Comparison of ENCODE assay signal across 8 cellular contexts in genomic region chr12:8949525-8950286, GRCh38. TPM values are rescaled to one million over a fixed set of nuclear protein-coding genes. Genes with fewer than 3 reads are reported as not detected.
DNase-seq lines count a peak whose midpoint lies in the region; ATAC-seq, FAIRE-seq and TF ChIP-seq lines count a peak whose summit lies in the region.

Gene M6PR, minus strand, starts transcription at chr12:8949645. Its CDS starts 3,241 bp downstream, at chr12:8946404.

- H3K79me1 ChIP-seq in H1 (ENCODE audit: low read depth, low read length), result peaks cover 13% of the 10 kb centered on the region

- H3K27ac Mint-ChIP-seq in Calu3 (ENCODE audit: unreplicated experiment) (peak within 1 kb of the TSS; percentile 87), memory B cell (peak within 1 kb of the TSS; percentile 97)

- H3K4me3 Mint-ChIP-seq in Calu3 (ENCODE audit: low read depth, unreplicated experiment) (peak within 1 kb of the TSS; percentile 87), memory B cell (peak within 1 kb of the TSS; percentile 94)

- peaks cover 20% of the 10 kb centered on the region for H3K4me1 Mint-ChIP-seq in Calu3 (ENCODE audit: low read depth, unreplicated experiment)
- H3K4me1 Mint-ChIP-seq in memory B cell, result peaks cover 24% of the 10 kb centered on the region

- H2BK120ac ChIP-seq in H1 (replicated peaks; ENCODE audit: low read depth, low read length), result no peak within 1 kb of the TSS

- H2AK5ac ChIP-seq in H1 (ENCODE audit: low read depth, low read length), result no peak within 1 kb of the TSS

- peak within 1 kb of the TSS; percentile 99 for H4K8ac ChIP-seq in H1 (ENCODE audit: extremely low read depth, insufficient read depth, low read length)

- H3K36me3 Mint-ChIP-seq in Calu3 (ENCODE audit: insufficient read depth, unreplicated experiment) (peaks cover 43% of the 10 kb centered on the region), memory B cell (peaks cover 9% of the 10 kb centered on the region)

- no peaks in the 10 kb centered on the region for H3K27me3 ChIP-seq in H1 (replicated peaks in 1 of 4; ENCODE audit: control insufficient read depth in 3 of 4, extremely low read depth in 1 of 4, insufficient read depth in 3 of 4, low read length in 3 of 4)

- peak within 1 kb of the TSS; percentile 89 for H4K5ac ChIP-seq in H1 (ENCODE audit: insufficient read length, low read depth, low read length)

- peak within 1 kb of the TSS; percentile 89 for H2BK5ac ChIP-seq in H1 (ENCODE audit: low read depth, low read length)

- peaks cover 2 to 6% of the 10 kb centered on the region in 2 experiments for H4K20me1 ChIP-seq in H1 (replicated peaks in 1 of 2; ENCODE audit: control insufficient read depth in 1 of 2, insufficient read depth in 2 of 2, low read length in 2 of 2)

- intact Hi-C loops in Calu3 (cut with micrococcal nuclease; ENCODE audit: unreplicated experiment), result loop anchor here (5.0 kb wide), 1 partner anchor 88 kb away; no protein-coding TSS in a partner anchor

- peak within 1 kb of the TSS; percentile 62 to 96 (median 89) for H3K9ac ChIP-seq in H1 (replicated peaks in 1 of 4; ENCODE audit: extremely low read depth in 1 of 4, low read depth in 3 of 4, low read length in 3 of 4)

- peak within 1 kb of the TSS; percentile 83 to 88 for H3K4me2 ChIP-seq in H1 (ENCODE audit: insufficient read depth in 1 of 2, low read depth in 2 of 2, low read length in 2 of 2)

- H3K36me3 ChIP-seq in H1 (ENCODE audit: control insufficient read depth in 2 of 4, insufficient read depth in 4 of 4, low read length in 3 of 4), result peaks cover 4 to 11% (median 7%) of the 10 kb centered on the region in 4 experiments; a peak in 6 of 8 replicates

- no peak within 1 kb of the TSS for H3K14ac ChIP-seq in H1 (ENCODE audit: insufficient read length)

- no peak within 1 kb of the TSS for H2BK12ac ChIP-seq in H1 (ENCODE audit: low read depth, low read length)

- FAIRE-seq in H1 (lab: Jason Lieb, UNC), result peak; percentile 60

- no peak within 1 kb of the TSS for H3K4ac ChIP-seq in H1 (replicated peaks; ENCODE audit: insufficient read length, low read depth, low read length)

- no peaks in the 10 kb centered on the region for H3K23me2 ChIP-seq in H1 (ENCODE audit: low read depth, low read length)

- BruUV-seq in Calu3 (replicated peaks; lab: Mats Ljungman, UMichigan), result no TSS peak

- CTCF ChIA-PET in Calu3 (lab: Charles Lee) (interaction anchor here (0.6 to 1.8 kb wide), 11 partner anchors 11 to 1308 kb away, joined by 3 to 7 read pairs (median 3); partner anchors contain the start of gene A2ML1), H1 (lab: Charles Lee; ENCODE audit: partially characterized antibody) (interaction anchor here (0.6 to 12.2 kb wide), 8 partner anchors 11 to 115 kb away, joined by 3 to 119 read pairs (median 4); no protein-coding TSS in a partner anchor)

- H4K91ac ChIP-seq in H1 (replicated peaks; ENCODE audit: insufficient read length, low read length), result no peak within 1 kb of the TSS

- no peaks in the 10 kb centered on the region for H3K27me3 Mint-ChIP-seq in Calu3 (ENCODE audit: unreplicated experiment)
- no peaks in the 10 kb centered on the region for H3K27me3 Mint-ChIP-seq in memory B cell

- no peak within 1 kb of the TSS for H2BK15ac ChIP-seq in H1 (ENCODE audit: low read length)

- peak within 1 kb of the TSS; percentile 61 to 93 (median 90) for H3K4me3 ChIP-seq in H1 (ENCODE audit: extremely low read depth in 1 of 4, insufficient read depth in 2 of 4, low read depth in 3 of 4, low read length in 4 of 4)

- peaks cover 5 to 52% of the 10 kb centered on the region in 2 experiments for H3K79me2 ChIP-seq in H1 (ENCODE audit: control insufficient read depth in 1 of 2, insufficient read depth in 2 of 2, low read length in 2 of 2)

- peak; percentile 54 to 84 for TF ChIP-seq POLR2A in H1 (IDR thresholded peaks at IDR 0.05; ENCODE audit: control extremely low read depth in 1 of 2, low read depth in 2 of 2, low read length in 2 of 2)

- peak; percentile 64 to 75 for TF ChIP-seq RAD21 in H1 (IDR thresholded peaks at IDR 0.05 in 1 of 2, conservative IDR thresholded peaks at IDR 0.05 in 1 of 2; ENCODE audit: low read depth in 2 of 2, low read length in 2 of 2)

- H3K18ac ChIP-seq in H1 (ENCODE audit: extremely low read depth, low read length), result peak within 1 kb of the TSS; percentile 78; the same call in 1 of the 2 replicates

- no peak within 1 kb of the TSS for H3K23ac ChIP-seq in H1 (ENCODE audit: insufficient read length)

- no peaks in the 10 kb centered on the region; a peak in 1 of 7 replicates for H3K4me1 ChIP-seq in H1 (replicated peaks in 1 of 4; ENCODE audit: control insufficient read depth in 3 of 4, insufficient read depth in 4 of 4, low read length in 3 of 4)

- no peak within 1 kb of the TSS for H2BK20ac ChIP-seq in H1 (ENCODE audit: low read length)

- no peaks in the 10 kb centered on the region for H3K9me3 ChIP-seq in H1 (ENCODE audit: insufficient read depth in 2 of 2, low read depth in 1 of 2, low read length in 1 of 2)

- TF ChIP-seq CTCF in Calu3 (IDR thresholded peaks at IDR 0.05; ENCODE audit: unreplicated experiment), result peak; percentile 11
- peak; percentile 66 to 68 (median 66) for TF ChIP-seq CTCF in H1 (IDR thresholded peaks at IDR 0.05; ENCODE audit: control extremely low read depth in 1 of 3, insufficient read depth in 1 of 3, low read depth in 1 of 3, low read length in 3 of 3)

- peak within 1 kb of the TSS; percentile 97 for H3K27ac ChIP-seq in H1 (ENCODE audit: low read depth, low read length)

- H3K9me3 Mint-ChIP-seq in Calu3 (ENCODE audit: low read depth, unreplicated experiment), result peaks cover 6% of the 10 kb centered on the region
- peaks cover 4% of the 10 kb centered on the region for H3K9me3 Mint-ChIP-seq in memory B cell

- 0 out of 3 replicates have a peak, but pooled peaks of 1 of the 2 experiments have one; percentile 6 for TF ChIP-seq EP300 in H1 (IDR thresholded peaks at IDR 0.05; ENCODE audit: borderline replicate concordance in 1 of 2, low read depth in 2 of 2, low read length in 2 of 2)

- H3K56ac ChIP-seq in H1 (replicated peaks; ENCODE audit: insufficient read length, low read depth, low read length), result peak within 1 kb of the TSS; percentile 8

- peak; percentile 93 for DNase-seq in Calu3
- peak; percentile 59 to 99 (median 96) for DNase-seq in HUDEP-2 (lab: John Stamatoyannopoulos, UW; ENCODE audit: unreplicated experiment in 76 of 76)
- DNase-seq in NOMO-1 treated with dmso at 0.1 percent for 144 hours (lab: John Stamatoyannopoulos, UW; ENCODE audit: unreplicated experiment), result peak; percentile 100
- peak; percentile 83 to 89 (median 87) for DNase-seq in activated CD8-positive, alpha-beta memory T cell treated with anti-CD3 and anti-CD28 coated beads for 48 hours (ENCODE audit: low read depth in 2 of 3, low spot score in 2 of 3)
- DNase-seq in H1 (ENCODE audit: low read depth in 1 of 2, low spot score in 2 of 2), result peak; percentile 79 to 94
- peak; percentile 79 to 89 for DNase-seq in memory B cell (ENCODE audit: low spot score in 2 of 2)
- peak; percentile 76 for DNase-seq in stimulated activated CD8-positive, alpha-beta memory T cell treated with anti-CD3 and anti-CD28 coated beads, Interleukin-12 subunit alpha, Interleukin-12 subunit beta, amount 100 ng/mL, for 24 hours (ENCODE audit: extremely low read depth)

- peak within 1 kb of the TSS; percentile 62 for H2AFZ ChIP-seq in H1 (ENCODE audit: low read length)

- POLR2A ChIA-PET in H1 (lab: Charles Lee; ENCODE audit: partially characterized antibody), result interaction anchor here (0.6 to 11.5 kb wide), 20 partner anchors 8 to 268 kb away, joined by 3 to 311 read pairs (median 4); partner anchors contain the start of gene PHC1

- ATAC-seq in GM21381 (IDR thresholded peaks at IDR 0.05; ENCODE audit: unreplicated experiment), result peak; percentile 80
- peak; percentile 85 for ATAC-seq in memory B cell (ENCODE audit: low read depth)

- WGBS in H1 (ENCODE audit: extremely low coverage in 1 of 2, insufficient coverage in 1 of 2, insufficient read length in 1 of 2, insufficient replicate concordance in 2 of 2, low coverage in 1 of 2, low lambda C conversion rate in 2 of 2, missing lambda C conversion rate in 1 of 2), 2 experiments, result 2% methylated on average over 55 of the region's 58 CpGs; no CpG with 5 or more reads in 1 of the 2 experiments

TF ChIP-seq in H1, 55 proteins besides CTCF, POLR2A, EP300 and RAD21 (continues in another document):
- TF ChIP-seq POU5F1 (IDR thresholded peaks at IDR 0.05; ENCODE audit: low read depth, low read length) (no peak), GTF2F1 (IDR thresholded peaks at IDR 0.05; ENCODE audit: borderline replicate concordance, low read depth, low read length) (no peak), NANOG (IDR thresholded peaks at IDR 0.05; ENCODE audit: insufficient read depth, low read depth, low read length, poor library complexity, severe bottlenecking) (no peak), YY1 (IDR thresholded peaks at IDR 0.05; ENCODE audit: low read depth, low read length) (no peak), SIRT6 (IDR thresholded peaks at IDR 0.05; ENCODE audit: low read length) (no peak), SP2 (IDR thresholded peaks at IDR 0.05; ENCODE audit: low read length) (no peak), BACH1 (IDR thresholded peaks at IDR 0.05; ENCODE audit: low read length) (peak; percentile 52), SRF (IDR thresholded peaks at IDR 0.05; ENCODE audit: low read depth, low read length) (no peak), KDM1A (IDR thresholded peaks at IDR 0.05; ENCODE audit: borderline replicate concordance, low read length) (no peak), RNF2 (IDR thresholded peaks at IDR 0.05; ENCODE audit: borderline replicate concordance, low read depth, low read length, missing control alignments, poor library complexity, severe bottlenecking) (no peak), ZNF274 (IDR thresholded peaks at IDR 0.05; ENCODE audit: borderline replicate concordance, extremely low read depth, low read length) (no peak), SIN3A (conservative IDR thresholded peaks at IDR 0.05 in 1 of 2, IDR thresholded peaks at IDR 0.05 in 1 of 2; ENCODE audit: low read depth in 1 of 2, low read length in 2 of 2) (peak; percentile 0 to 50; a peak in 1 of 4 replicates), SAP30 (IDR thresholded peaks at IDR 0.05; ENCODE audit: insufficient read depth, insufficient replicate concordance, low read length) (no peak), TAF1 (IDR thresholded peaks at IDR 0.05; ENCODE audit: low read depth, low read length) (peak; percentile 91), JUN (IDR thresholded peaks at IDR 0.05; ENCODE audit: low read depth, low read length) (no peak)

RNA-seq across cellular contexts. Expression of gene M6PR, which starts in this region (rescaled TPM):
- 241 and 256 TPM in 2 replicates for total RNA-seq in Calu3 (2022)
- total RNA-seq in H1 (2021; fragmentation: NEBNext Ultra II Directional; extraction: Animal tissue kit (Norgen Biotek cat#: 25700)), result 106 and 115 TPM in 2 replicates
- 122 and 123 TPM in 2 replicates for polyA plus RNA-seq in H1 (2011; rRNA removed)
- polyA plus RNA-seq in H1 (2011; cell fraction: cytosol; rRNA removed), result 89.1 TPM
- 78.4 TPM for polyA plus RNA-seq in H1 (2011; cell fraction: nucleus; rRNA removed)
- 141 to 194 TPM (median 160 TPM) in 4 replicates for polyA plus RNA-seq in H1 (2012, experiment 1 of 2)
- polyA plus RNA-seq in H1 (2012, experiment 2 of 2), result 69.2 TPM
- 128 TPM for polyA plus RNA-seq in H1 (2013, experiment 1 of 2)
- polyA plus RNA-seq in H1 (2013, experiment 2 of 2), result 150 TPM
- 223 and 232 TPM in 2 replicates for polyA minus RNA-seq in H1 (2011; rRNA and poly(A)+ RNA removed)
- polyA minus RNA-seq in H1 (2011; cell fraction: cytosol; rRNA and poly(A)+ RNA removed), result 85.8 TPM
- 65.6 TPM for polyA minus RNA-seq in H1 (2011; cell fraction: nucleus; rRNA and poly(A)+ RNA removed)

Comparison
In these comparisons a context has a peak if more than half of its experiments do, and no peak if none do; other contexts are left out.
1. Peak in every context shown above with its lines: DNase-seq, ATAC-seq, H3K4me3 ChIP-seq and H3K27ac ChIP-seq.